ENCODE assay signal across 20 cellular contexts in genomic region chr17:76420356-76421053, GRCh38. TPM values are rescaled to one million over a fixed set of nuclear protein-coding genes. Genes with fewer than 3 reads are reported as not detected.
DNase-seq lines count a peak whose midpoint lies in the region; ATAC-seq and TF ChIP-seq lines count a peak whose summit lies in the region.
"Had no signal": no experiment of that assay in that cellular context is flagged by ENCODE, and none has a peak within 500 bp of the region (broad histone marks: within the 10 kb centered on the region; RNA-seq: fewer than 3 reads in every experiment).

No MANE protein-coding gene starts in this region.

- H3K9me3 Mint-ChIP-seq in CD8-positive, alpha-beta memory T cell: no peaks in the 10 kb centered on the region
- no peaks in the 10 kb centered on the region for H3K9me3 Mint-ChIP-seq in neural crest cell
- H3K9me3 Mint-ChIP-seq: activated CD8-positive, alpha-beta T cell treated with anti-CD3 and anti-CD28 coated beads for 36 hours had no signal

- no peaks in the 10 kb centered on the region for H3K9me3 ChIP-seq in CD8-positive, alpha-beta memory T cell (ENCODE audit: low read length)
- H3K9me3 ChIP-seq: adrenal gland, upper lobe of right lung had no signal

- H3K4me2 ChIP-seq in KMS-11: peak overlapping the region; percentile 53

- no peaks in the 10 kb centered on the region for H3K27me3 ChIP-seq in CD8-positive, alpha-beta memory T cell (ENCODE audit: insufficient read depth, low read length, poor library complexity, severe bottlenecking)
- H3K27me3 ChIP-seq in KMS-11 (ENCODE audit: insufficient read depth, low read depth): no peaks in the 10 kb centered on the region
- H3K27me3 ChIP-seq: adrenal gland, upper lobe of right lung had no signal

- no peaks in the 10 kb centered on the region for H4K20me1 ChIP-seq in KMS-11 (ENCODE audit: insufficient read depth)

- H3K4me3 ChIP-seq in CD8-positive, alpha-beta memory T cell (ENCODE audit: low read length): no peak overlapping the region
- H3K4me3 ChIP-seq in KMS-11 (IDR thresholded peaks at IDR 0.05; ENCODE audit: insufficient read depth, low read depth, low read length): no peak overlapping the region
- H3K4me3 ChIP-seq: adrenal gland, upper lobe of right lung had no signal

- ATAC-seq in HG03457 (IDR thresholded peaks at IDR 0.05; ENCODE audit: unreplicated experiment): no peak
- no peak for ATAC-seq in HG02642 (IDR thresholded peaks at IDR 0.05; ENCODE audit: poor library complexity, unreplicated experiment)
- ATAC-seq: activated CD8-positive, alpha-beta T cell treated with anti-CD3 and anti-CD28 coated beads for 36 hours had no signal

- peaks cover 0 to 25% (median 5%) of the 10 kb centered on the region in 3 donors for H3K36me3 Mint-ChIP-seq in CD8-positive, alpha-beta memory T cell
- H3K36me3 Mint-ChIP-seq in neural crest cell (ENCODE audit: low read depth): peaks cover 7% of the 10 kb centered on the region

- no peaks in the 10 kb centered on the region for H3K27me3 Mint-ChIP-seq in CD8-positive, alpha-beta memory T cell
- H3K27me3 Mint-ChIP-seq in neural crest cell (ENCODE audit: low read depth): no peaks in the 10 kb centered on the region
- H3K27me3 Mint-ChIP-seq: activated CD8-positive, alpha-beta T cell treated with anti-CD3 and anti-CD28 coated beads for 36 hours had no signal

- peaks cover 14 to 40% (median 33%) of the 10 kb centered on the region in 3 donors for H3K4me1 Mint-ChIP-seq in CD8-positive, alpha-beta memory T cell
- H3K4me1 Mint-ChIP-seq in neural crest cell: peaks cover 23% of the 10 kb centered on the region

- no peak overlapping the region for H3K27ac ChIP-seq in CD8-positive, alpha-beta memory T cell (ENCODE audit: low read depth, low read length)
- H3K27ac ChIP-seq in KMS-11 (peak overlapping the region; percentile 23), cingulate gyrus (ENCODE audit: low read depth, low read length) (peak overlapping the region; percentile 25)
- H3K27ac ChIP-seq: epithelial cell of prostate, upper lobe of right lung had no signal

- H2AFZ ChIP-seq in KMS-11 (ENCODE audit: low read depth): no peak overlapping the region

- TF ChIP-seq CTCF in KMS-11 (conservative IDR thresholded peaks at IDR 0.05; ENCODE audit: low read depth, low read length) (no peak), neural crest cell (conservative IDR thresholded peaks at IDR 0.05) (no peak)

- CTCF ChIA-PET in CD8-positive, alpha-beta memory T cell (lab: Charles Lee): no interaction called here

- no peaks in the 10 kb centered on the region for H3K4me1 ChIP-seq in CD8-positive, alpha-beta memory T cell (ENCODE audit: insufficient read depth, low read length)
- peaks cover 27% of the 10 kb centered on the region for H3K4me1 ChIP-seq in KMS-11 (ENCODE audit: low read depth, poor library complexity, severe bottlenecking)

- no peak overlapping the region for H3K9ac ChIP-seq in KMS-11

- H3K27ac Mint-ChIP-seq in CD8-positive, alpha-beta memory T cell: peak overlapping the region in 5 of 8 donors; percentile 13 to 80 (median 52)
- H3K27ac Mint-ChIP-seq in neural crest cell (ENCODE audit: unreplicated experiment): peak overlapping the region; percentile 64
- H3K27ac Mint-ChIP-seq: activated CD8-positive, alpha-beta T cell treated with anti-CD3 and anti-CD28 coated beads for 36 hours had no signal

- no peak for DNase-seq in CD8-positive, alpha-beta memory T cell
- no peak for DNase-seq in neural crest cell (ENCODE audit: low read depth, low spot score)
- no peak for DNase-seq in activated naive CD4-positive, alpha-beta T cell (lab: John Stamatoyannopoulos, UW)
- DNase-seq in glomerular visceral epithelial cell (ENCODE audit: extremely low spot score): no peak
- DNase-seq: activated CD8-positive, alpha-beta T cell treated with anti-CD3 and anti-CD28 coated beads for 36 hours; DMS79; NCI-H1048; NCI-H2107; NCI-H748 treated with DMSO at 0.1 percent for 48 hours; upper lobe of right lung had no signal

- POLR2A ChIA-PET in CD8-positive, alpha-beta memory T cell (lab: Charles Lee): no interaction called here

- H3K4me3 Mint-ChIP-seq in CD8-positive, alpha-beta memory T cell: no peak overlapping the region
- no peak overlapping the region for H3K4me3 Mint-ChIP-seq in neural crest cell
- H3K4me3 Mint-ChIP-seq: activated CD8-positive, alpha-beta T cell treated with anti-CD3 and anti-CD28 coated beads for 36 hours had no signal

- H3K79me2 ChIP-seq in KMS-11 (ENCODE audit: insufficient read depth, low read depth): peaks cover 31% of the 10 kb centered on the region; the same call in 1 of the 2 replicates

- no peaks in the 10 kb centered on the region for H3K36me3 ChIP-seq in CD8-positive, alpha-beta memory T cell (ENCODE audit: insufficient read depth, low read length)
- H3K36me3 ChIP-seq in KMS-11 (ENCODE audit: insufficient read depth): no peaks in the 10 kb centered on the region
- H3K36me3 ChIP-seq: adrenal gland, upper lobe of right lung had no signal

RNA-seq across cellular contexts. Expression of gene UBE2O, which starts 32.4 kb away (rescaled TPM):
- total RNA-seq in CD8-positive, alpha-beta memory T cell: 10 to 100 TPM; 33.6 to 35.0 TPM
- polyA plus RNA-seq in CD8-positive, alpha-beta memory T cell: 14.9 TPM
- total RNA-seq in neural crest cell: 70.0 and 71.4 TPM in 2 replicates

RNA-seq across cellular contexts. Expression of gene SPHK1, which starts 36.1 kb away (rescaled TPM):
- 10 to 100 TPM; 17.2 to 18.7 TPM for total RNA-seq in CD8-positive, alpha-beta memory T cell
- polyA plus RNA-seq in CD8-positive, alpha-beta memory T cell: 0.76 TPM
- 19.5 and 21.1 TPM in 2 replicates for total RNA-seq in neural crest cell

RNA-seq across cellular contexts. Expression of gene AANAT, which starts 46.9 kb away (rescaled TPM):
- total RNA-seq in CD8-positive, alpha-beta memory T cell: not detected
- not detected for polyA plus RNA-seq in CD8-positive, alpha-beta memory T cell
- 0.39 TPM in 1 of 2 replicates, not detected in the other for total RNA-seq in neural crest cell
- total RNA-seq: adrenal gland, glomerular endothelial cell, omental fat pad, skeletal muscle tissue, upper lobe of right lung had no signal
- polyA plus RNA-seq: BJ had no signal
